ENCODE assay signal across 8 cellular contexts in genomic region chr9:138149672-138150656, GRCh38.
DNase-seq lines count a peak whose midpoint lies in the region; ATAC-seq and TF ChIP-seq lines count a peak whose summit lies in the region.
"Not testable (repeated sequence)": the region's sequence is repeated elsewhere in the genome, so short reads cannot be mapped to it uniquely, and the experiment has no call there.

No MANE protein-coding gene starts in this region.

- H3K4me1 Mint-ChIP-seq in CD4-positive, alpha-beta memory T cell; HFFc6 (ENCODE audit: low read depth); activated T-cell treated with anti-CD3 and anti-CD28 coated beads, Interleukin-2, amount 50 U/mL, for 72 hours (ENCODE audit: low read depth); nephron; stimulated activated naive B cell treated with anti-CD40 and anti-IgM and Interleukin-4, amounts not matched to agents 10 μg/mL and 1 μg/mL and 100 μg/mL, for 72 hours: not testable (repeated sequence)

- TF ChIP-seq CTCF in HFFc6 (IDR thresholded peaks at IDR 0.05) (peak; percentile 64), colonic mucosa (IDR thresholded peaks at IDR 0.05) (peak; percentile 34), nephron (IDR thresholded peaks at IDR 0.05; ENCODE audit: unreplicated experiment in 3 of 3) (peak; percentile 35 to 58 (median 46))

- 22% methylated on average over 79 of the region's 81 CpGs for WGBS in right cardiac atrium

- H3K9me3 ChIP-seq in CD4-positive, alpha-beta memory T cell (ENCODE audit: control insufficient read depth in 1 of 2, low read length in 2 of 2); colonic mucosa; right cardiac atrium (ENCODE audit: control insufficient read depth, low read length): not testable (repeated sequence)

- H3K36me3 ChIP-seq in CD4-positive, alpha-beta memory T cell (ENCODE audit: insufficient read depth, low read length); colonic mucosa: not testable (repeated sequence)

- not testable (repeated sequence) for H3K9me3 Mint-ChIP-seq in CD4-positive, alpha-beta memory T cell; HFFc6; activated T-cell treated with anti-CD3 and anti-CD28 coated beads, Interleukin-2, amount 50 U/mL, for 72 hours; nephron; stimulated activated naive B cell treated with anti-CD40 and anti-IgM and Interleukin-4, amounts not matched to agents 10 μg/mL and 1 μg/mL and 100 μg/mL, for 72 hours

- not testable (repeated sequence) for H3K4me1 ChIP-seq in CD4-positive, alpha-beta memory T cell (ENCODE audit: insufficient read depth, low read length); colonic mucosa; right cardiac atrium (ENCODE audit: control insufficient read depth, insufficient read depth, low read length)

- not testable (repeated sequence) for H3K27ac Mint-ChIP-seq in CD4-positive, alpha-beta memory T cell; HFFc6; activated T-cell treated with anti-CD3 and anti-CD28 coated beads, Interleukin-2, amount 50 U/mL, for 72 hours; nephron
- peak overlapping the region; percentile 3 for H3K27ac Mint-ChIP-seq in stimulated activated naive B cell treated with anti-CD40 and anti-IgM and Interleukin-4, amounts not matched to agents 10 μg/mL and 1 μg/mL and 100 μg/mL, for 72 hours

- H3K4me3 ChIP-seq in CD4-positive, alpha-beta memory T cell (ENCODE audit: low read length in 2 of 2); right cardiac atrium (ENCODE audit: low read length): not testable (repeated sequence)
- peak overlapping the region; percentile 43 for H3K4me3 ChIP-seq in colonic mucosa

- POLR2A ChIA-PET in CD4-positive, alpha-beta memory T cell (lab: Charles Lee; ENCODE audit: partially characterized antibody), result not testable (repeated sequence)

- intact Hi-C loops in CD4-positive, alpha-beta memory T cell (cut with micrococcal nuclease), result loop anchor here (10.0 kb wide), 1 partner anchor 475 kb away; no protein-coding TSS in a partner anchor
- intact Hi-C loops in colonic mucosa (cut with DNase I); right cardiac atrium (cut with DNase I): not testable (repeated sequence)

- H3K36me3 Mint-ChIP-seq in CD4-positive, alpha-beta memory T cell; HFFc6 (ENCODE audit: low read depth); activated T-cell treated with anti-CD3 and anti-CD28 coated beads, Interleukin-2, amount 50 U/mL, for 72 hours (ENCODE audit: insufficient read depth in 2 of 2); nephron (ENCODE audit: low read depth); stimulated activated naive B cell treated with anti-CD40 and anti-IgM and Interleukin-4, amounts not matched to agents 10 μg/mL and 1 μg/mL and 100 μg/mL, for 72 hours: not testable (repeated sequence)

- H3K4me3 Mint-ChIP-seq in CD4-positive, alpha-beta memory T cell, result peak overlapping the region; percentile 68 to 89 (median 81)
- not testable (repeated sequence) for H3K4me3 Mint-ChIP-seq in HFFc6
- peak overlapping the region; percentile 66 to 75 for H3K4me3 Mint-ChIP-seq in activated T-cell treated with anti-CD3 and anti-CD28 coated beads, Interleukin-2, amount 50 U/mL, for 72 hours
- peak overlapping the region; percentile 80 to 86 (median 83) for H3K4me3 Mint-ChIP-seq in nephron
- H3K4me3 Mint-ChIP-seq in stimulated activated naive B cell treated with anti-CD40 and anti-IgM and Interleukin-4, amounts not matched to agents 10 μg/mL and 1 μg/mL and 100 μg/mL, for 72 hours, result peak overlapping the region; percentile 61 to 70

- DNase-seq in CD4-positive, alpha-beta memory T cell, result peak in 4 of 5 donors; percentile 49 to 54 (median 49)
- DNase-seq in HFFc6; stimulated activated naive B cell treated with anti-CD40 and anti-IgM and Interleukin-4, amounts not matched to agents 10 μg/mL and 1 μg/mL and 100 μg/mL, for 72 hours: not testable (repeated sequence)
- DNase-seq in RPMI8226, result peak; percentile 19
- peak; percentile 13 to 31 for DNase-seq in activated T-cell treated with anti-CD3 and anti-CD28 coated beads, Interleukin-2, amount 50 U/mL, for 72 hours
- peak; percentile 32 for DNase-seq in colonic mucosa
- DNase-seq in right cardiac atrium, result peak; percentile 23 to 64 (median 60)

- CTCF ChIA-PET in CD4-positive, alpha-beta memory T cell (lab: Charles Lee; ENCODE audit: partially characterized antibody), result interaction anchor here (1.2 kb wide), 1 partner anchor 10 kb away, joined by 3 read pairs; no protein-coding TSS in a partner anchor

- H3K27me3 Mint-ChIP-seq in CD4-positive, alpha-beta memory T cell; HFFc6 (ENCODE audit: insufficient read depth); activated T-cell treated with anti-CD3 and anti-CD28 coated beads, Interleukin-2, amount 50 U/mL, for 72 hours (ENCODE audit: low read depth); nephron (ENCODE audit: low read depth): not testable (repeated sequence)
- peaks cover 11 to 20% of the 10 kb centered on the region in 2 donors for H3K27me3 Mint-ChIP-seq in stimulated activated naive B cell treated with anti-CD40 and anti-IgM and Interleukin-4, amounts not matched to agents 10 μg/mL and 1 μg/mL and 100 μg/mL, for 72 hours

- not testable (repeated sequence) for H3K27me3 ChIP-seq in CD4-positive, alpha-beta memory T cell (ENCODE audit: insufficient read depth, low read length); colonic mucosa; right cardiac atrium (ENCODE audit: control insufficient read depth, insufficient read depth)

- not testable (repeated sequence) for H3K27ac ChIP-seq in CD4-positive, alpha-beta memory T cell (ENCODE audit: low read depth, low read length); colonic mucosa; right cardiac atrium (ENCODE audit: low read length)

- peak; percentile 31 to 43 for ATAC-seq in activated T-cell treated with anti-CD3 and anti-CD28 coated beads, Interleukin-2, amount 50 U/mL, for 72 hours (replicated peaks in 1 of 2)
- peak; percentile 38 to 67 for ATAC-seq in right cardiac atrium
- peak; percentile 12 to 38 for ATAC-seq in stimulated activated naive B cell treated with anti-CD40 and anti-IgM and Interleukin-4, amounts not matched to agents 10 μg/mL and 1 μg/mL and 100 μg/mL, for 72 hours (replicated peaks)

- peak overlapping the region in 1 of 2 donors; percentile 24 for H3K9ac ChIP-seq in colonic mucosa (ENCODE audit: low read depth in 2 of 2, low read length in 2 of 2)
